8 cellular contexts compared by ENCODE assay signal in the genomic region with DNA sequence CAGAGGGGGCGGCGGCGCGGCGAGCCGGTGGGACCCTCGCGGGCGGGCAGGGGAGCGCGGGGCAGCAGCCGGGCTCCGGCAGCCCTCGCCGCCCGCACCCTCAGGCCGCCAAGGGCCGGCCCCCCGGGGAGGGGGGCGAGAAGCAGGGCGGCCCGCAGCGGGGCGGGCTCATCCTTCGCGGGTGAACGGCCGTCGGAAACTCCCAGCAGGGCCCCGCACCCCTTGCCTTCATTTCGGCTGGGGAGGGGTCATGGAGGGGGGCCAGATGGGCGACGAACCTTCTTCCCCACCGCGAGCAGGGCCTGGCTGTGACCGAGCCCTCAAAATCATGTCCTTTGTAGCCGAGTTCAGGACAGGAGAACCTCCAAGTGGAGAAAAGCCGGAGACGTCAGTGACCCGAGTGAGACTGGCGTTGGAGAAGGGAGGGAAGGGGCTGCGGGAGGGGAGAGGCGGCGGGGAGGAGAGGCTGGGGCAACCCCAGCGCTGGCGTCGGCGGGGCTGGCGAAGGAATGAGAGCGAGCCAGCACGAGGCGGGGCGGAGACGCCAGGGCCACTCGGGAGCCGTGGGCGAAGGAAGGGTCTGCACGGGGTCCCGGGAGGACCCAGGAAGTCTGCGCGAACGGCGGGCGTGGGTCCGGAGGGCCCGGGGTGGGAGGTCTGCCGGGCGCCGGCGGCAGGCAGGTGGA. TPM values are rescaled to one million over a fixed set of nuclear protein-coding genes. Genes with fewer than 3 reads are reported as not detected.
A peak's percentile ranks its signal among the peaks of the same experiment; 100 is the strongest.
DNase-seq lines count a peak whose midpoint lies in the region; ATAC-seq and TF ChIP-seq lines count a peak whose summit lies in the region.

No MANE protein-coding gene starts in this region.

- peaks cover 38 to 46% of the 10 kb centered on the region in 2 experiments for H3K4me1 Mint-ChIP-seq in H9
- H3K4me1 Mint-ChIP-seq in activated CD4-positive, alpha-beta memory T cell treated with anti-CD3 and anti-CD28 coated beads for 36 hours (ENCODE audit: low read depth): peaks cover 50% of the 10 kb centered on the region

- POLR2A ChIA-PET in activated CD4-positive, alpha-beta memory T cell treated with anti-CD3 and anti-CD28 coated beads for 36 hours (lab: Charles Lee): no interaction called here

- no peak for TF ChIP-seq POLR2A in spleen (IDR thresholded peaks at IDR 0.05)

- no peak for DNase-seq in H9
- peak; percentile 15 for DNase-seq in activated CD4-positive, alpha-beta memory T cell treated with anti-CD3 and anti-CD28 coated beads for 36 hours
- DNase-seq in hepatocyte (ENCODE audit: low spot score): peak; percentile 48
- DNase-seq in spleen: peak; percentile 79
- no peak for DNase-seq in NOMO-1 treated with DMSO at 0.1 percent for 48 hours (lab: John Stamatoyannopoulos, UW; ENCODE audit: unreplicated experiment)
- DNase-seq in LoVo (ENCODE audit: low spot score): no peak

- H3K9ac ChIP-seq in BLaER1 (no peak overlapping the region), H9 (ENCODE audit: extremely low read depth, insufficient read length, low read length) (no peak overlapping the region)

- ATAC-seq in GM19324 (IDR thresholded peaks at IDR 0.05; ENCODE audit: low FRiP score, unreplicated experiment): no peak

- H3K36me3 ChIP-seq in BLaER1: no peaks in the 10 kb centered on the region
- no peaks in the 10 kb centered on the region for H3K36me3 ChIP-seq in hepatocyte (replicated peaks; ENCODE audit: insufficient read depth, low read depth)
- H3K36me3 ChIP-seq in spleen: no peaks in the 10 kb centered on the region

- no peaks in the 10 kb centered on the region for H3K79me2 ChIP-seq in H9 (ENCODE audit: insufficient read depth, low read length)
- no peaks in the 10 kb centered on the region for H3K79me2 ChIP-seq in hepatocyte

- H2AK5ac ChIP-seq in H9 (ENCODE audit: insufficient read length, low read length): no peak overlapping the region

- H4K8ac ChIP-seq in H9 (replicated peaks; ENCODE audit: insufficient read length, low read depth, low read length): no peak overlapping the region

- no peak overlapping the region for H3K18ac ChIP-seq in H9 (ENCODE audit: insufficient read length, low read depth, low read length)

- intact Hi-C loops in activated CD4-positive, alpha-beta memory T cell treated with anti-CD3 and anti-CD28 coated beads for 36 hours (cut with micrococcal nuclease): loop anchor here (5.0 to 10.0 kb wide), 4 partner anchors 84 to 578 kb away; a partner anchor contains a TSS
- intact Hi-C loops in spleen (cut with DNase I; ENCODE audit: low total_unique reads): no loop called here

- H3K14ac ChIP-seq in H9 (ENCODE audit: insufficient read depth, low read length): no peak overlapping the region; the same call in 1 of the 2 replicates

- H3K79me1 ChIP-seq in H9 (ENCODE audit: insufficient read depth, low read depth, low read length, poor library complexity, severe bottlenecking): no peaks in the 10 kb centered on the region

- peak overlapping the region; percentile 49 to 82 for H3K4me3 Mint-ChIP-seq in H9
- peak overlapping the region; percentile 51 for H3K4me3 Mint-ChIP-seq in activated CD4-positive, alpha-beta memory T cell treated with anti-CD3 and anti-CD28 coated beads for 36 hours

- H3K4me3 ChIP-seq in BLaER1 (peak overlapping the region; percentile 69), hepatocyte (no peak overlapping the region), spleen (peak overlapping the region; percentile 18 to 79 (median 65))

- no peak overlapping the region for H3K23ac ChIP-seq in H9 (ENCODE audit: insufficient read length, low read depth, low read length)

- H3K9me3 ChIP-seq in BLaER1 (peaks cover 21% of the 10 kb centered on the region), H9 (ENCODE audit: control insufficient read depth, low read depth, low read length) (no peaks in the 10 kb centered on the region), hepatocyte (ENCODE audit: low read depth) (no peaks in the 10 kb centered on the region), spleen (peaks cover 0 to 4% (median 0%) of the 10 kb centered on the region in 8 donors)

- H3K27me3 Mint-ChIP-seq in H9 (ENCODE audit: low read depth): peaks cover 84% of the 10 kb centered on the region
- peaks cover 61% of the 10 kb centered on the region for H3K27me3 Mint-ChIP-seq in activated CD4-positive, alpha-beta memory T cell treated with anti-CD3 and anti-CD28 coated beads for 36 hours

- no peak overlapping the region for H3K4ac ChIP-seq in H9 (ENCODE audit: low read depth, low read length)

- peaks cover 0 to 4% of the 10 kb centered on the region in 2 experiments; a peak in 2 of 5 replicates for H3K9me3 Mint-ChIP-seq in H9
- no peaks in the 10 kb centered on the region for H3K9me3 Mint-ChIP-seq in activated CD4-positive, alpha-beta memory T cell treated with anti-CD3 and anti-CD28 coated beads for 36 hours

- no peak overlapping the region for H2BK15ac ChIP-seq in H9 (ENCODE audit: low read depth, low read length)

- no peak overlapping the region for H2BK120ac ChIP-seq in H9 (ENCODE audit: low read depth, low read length, poor library complexity, severe bottlenecking)

- H2BK5ac ChIP-seq in H9 (ENCODE audit: insufficient read length, low read length): no peak overlapping the region

- CTCF ChIA-PET in activated CD4-positive, alpha-beta memory T cell treated with anti-CD3 and anti-CD28 coated beads for 36 hours (lab: Charles Lee): interaction anchor here (1.3 to 3.5 kb wide), 2 partner anchors 18 to 745 kb away, joined by 3 to 14 read pairs; no protein-coding TSS in a partner anchor

- H3K27ac ChIP-seq in BLaER1 (no peak overlapping the region), H9 (ENCODE audit: insufficient read length, low read depth, low read length) (no peak overlapping the region), hepatocyte (no peak overlapping the region), spleen (peak overlapping the region in 1 of 8 donors; percentile 41)

- H2BK20ac ChIP-seq in H9 (ENCODE audit: low read depth, low read length, poor library complexity, severe bottlenecking): no peak overlapping the region

- no peaks in the 10 kb centered on the region for H3K36me3 Mint-ChIP-seq in H9 (ENCODE audit: insufficient read depth in 1 of 3, low read depth in 3 of 3)
- H3K36me3 Mint-ChIP-seq in activated CD4-positive, alpha-beta memory T cell treated with anti-CD3 and anti-CD28 coated beads for 36 hours: peaks cover 6% of the 10 kb centered on the region

- H3K27me3 ChIP-seq in BLaER1 (peaks cover 100% of the 10 kb centered on the region), H9 (ENCODE audit: insufficient read depth, low read length) (peaks cover 75% of the 10 kb centered on the region), hepatocyte (peaks cover 79% of the 10 kb centered on the region), spleen (replicated peaks in 1 of 7) (peaks cover 21 to 100% (median 96%) of the 10 kb centered on the region in 7 donors)

- TF ChIP-seq CTCF in H9 (conservative IDR thresholded peaks at IDR 0.05) (no peak), hepatocyte (IDR thresholded peaks at IDR 0.05; ENCODE audit: poor library complexity) (no peak), spleen (IDR thresholded peaks at IDR 0.05 in 8 of 11, conservative IDR thresholded peaks at IDR 0.05 in 3 of 11) (no peak)

- H4K20me1 ChIP-seq in BLaER1 (peaks cover 98% of the 10 kb centered on the region), H9 (ENCODE audit: control insufficient read depth, insufficient read depth, insufficient read length) (no peaks in the 10 kb centered on the region), hepatocyte (ENCODE audit: insufficient read depth, poor library complexity, severe bottlenecking) (peaks cover 5% of the 10 kb centered on the region)

- H3K23me2 ChIP-seq in H9 (ENCODE audit: insufficient read length, low read depth, low read length, poor library complexity, severe bottlenecking): peaks cover 27% of the 10 kb centered on the region

- H2BK12ac ChIP-seq in H9 (ENCODE audit: insufficient read length, low read depth, low read length): no peak overlapping the region

- no peak overlapping the region for H3T11ph ChIP-seq in H9 (ENCODE audit: low read length)

- no peak overlapping the region for H4K91ac ChIP-seq in H9 (ENCODE audit: insufficient read length, low read depth, low read length)

- H3K27ac Mint-ChIP-seq in H9: no peak overlapping the region
- H3K27ac Mint-ChIP-seq in activated CD4-positive, alpha-beta memory T cell treated with anti-CD3 and anti-CD28 coated beads for 36 hours: no peak overlapping the region

- no peak overlapping the region for H3K56ac ChIP-seq in H9 (ENCODE audit: insufficient read length, low read depth, low read length)

- no CpG with 5 or more reads among the region's 70 CpGs for WGBS in H9 (ENCODE audit: extremely low coverage, insufficient read length, low lambda C conversion rate)
- 2% methylated on average over 16 of the region's 70 CpGs for WGBS in hepatocyte (ENCODE audit: low lambda C conversion rate, missing lambda C conversion rate)
- 2 to 3% (median 3%) methylated on average over 59 to 70 of the region's 70 CpGs for WGBS in spleen, 5 donors

- H2AFZ ChIP-seq in H9 (ENCODE audit: low read length) (no peak overlapping the region), hepatocyte (peak overlapping the region; percentile 78)

- H3K4me1 ChIP-seq in BLaER1 (peaks cover 53% of the 10 kb centered on the region), H9 (ENCODE audit: insufficient read depth, low read length) (no peaks in the 10 kb centered on the region; the same call in 1 of the 2 replicates), hepatocyte (ENCODE audit: insufficient read depth) (peaks cover 22% of the 10 kb centered on the region), spleen (peaks cover 29 to 96% (median 77%) of the 10 kb centered on the region in 6 donors)

- H3K4me2 ChIP-seq in BLaER1: peak overlapping the region; percentile 95
- peak overlapping the region; percentile 48 for H3K4me2 ChIP-seq in H9 (ENCODE audit: insufficient read depth, insufficient read length, low read length)
- H3K4me2 ChIP-seq in hepatocyte: peak overlapping the region; percentile 96

- no peaks in the 10 kb centered on the region for H3K9me2 ChIP-seq in hepatocyte (replicated peaks; ENCODE audit: insufficient read depth)

- H4K5ac ChIP-seq in H9 (ENCODE audit: insufficient read length, low read depth, low read length): no peak overlapping the region

RNA-seq across cellular contexts. Expression of a gene that starts 0.6 kb away (rescaled TPM):
- total RNA-seq in H9 (2021): 0.04 TPM in 1 of 2 replicates, not detected in the other
- under 1 TPM; 0.05 to 0.07 TPM for total RNA-seq in activated CD4-positive, alpha-beta memory T cell treated with anti-CD3 and anti-CD28 coated beads for 36 hours
- 1.1 and 1.2 TPM in 2 replicates for total RNA-seq in hepatocyte
- polyA plus RNA-seq in hepatocyte: 0.60 and 1.1 TPM in 2 replicates
- 1 to 10 TPM in 1 of 7 donors, under 1 TPM in 6; 0.37 to 1.1 (median 0.58) TPM for total RNA-seq in spleen
- polyA plus RNA-seq in spleen: under 1 TPM; 0.20 to 0.67 (median 0.53) TPM

Comparison
In these comparisons a context has a peak if more than half of its experiments do, and no peak if none do; other contexts are left out.
1. DNase-seq: peak in activated CD4-positive, alpha-beta memory T cell treated with anti-CD3 and anti-CD28 coated beads for 36 hours (single experiment), hepatocyte (single experiment) and spleen (single experiment); none in H9 (single experiment), NOMO-1 treated with DMSO at 0.1 percent for 48 hours (single experiment) and LoVo (single experiment).
2. Peak in every context shown above with its lines, with median percentiles within 50 percentile points of each other: H3K4me2 ChIP-seq.